22 cellular contexts compared by ENCODE assay signal in the genomic region with DNA sequence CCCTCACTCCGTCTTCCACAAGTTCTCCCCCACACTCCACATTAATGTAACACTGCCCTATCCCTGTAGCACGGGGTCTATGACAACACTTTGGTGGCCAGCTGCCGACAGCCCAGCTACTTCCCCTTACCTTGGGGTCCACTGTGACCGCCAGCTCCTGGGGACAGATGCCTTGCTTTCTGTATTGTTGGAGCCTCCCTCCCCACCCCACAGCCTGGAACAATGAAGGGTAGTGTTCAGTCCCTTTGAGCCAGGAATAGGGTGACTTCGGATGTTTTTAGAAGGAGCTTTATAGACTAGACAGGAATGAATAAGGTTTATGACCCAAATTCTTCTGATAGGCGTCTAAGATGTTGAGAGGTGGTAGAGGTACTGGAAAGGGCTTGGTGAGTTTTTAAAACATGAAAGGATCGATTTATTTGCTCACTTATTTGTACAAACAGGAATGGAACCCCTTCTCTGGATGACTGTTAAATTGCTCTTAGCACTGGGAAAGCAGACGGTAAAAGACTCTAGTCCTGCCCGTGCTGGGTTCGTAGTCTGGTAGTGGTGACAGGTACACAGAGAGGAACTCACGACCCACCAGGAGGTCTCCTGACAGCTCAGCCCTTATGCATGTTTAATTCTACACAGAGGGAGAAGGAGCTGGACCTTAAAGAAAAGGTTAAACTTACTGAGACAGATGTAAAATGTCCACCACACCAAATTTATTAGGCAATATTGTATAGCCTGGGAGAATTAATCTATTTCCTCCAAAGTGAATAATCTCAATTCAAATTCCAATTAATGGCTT.
DNase-seq lines count a peak whose midpoint lies in the region; ATAC-seq, FAIRE-seq and TF ChIP-seq lines count a peak whose summit lies in the region.
"Had no signal": no experiment of that assay in that cellular context is flagged by ENCODE, and none has a peak within 500 bp of the region (broad histone marks: within the 10 kb centered on the region; RNA-seq: fewer than 3 reads in every experiment).

No MANE protein-coding gene starts in this region.

- H3K27ac Mint-ChIP-seq in neural progenitor cell: peak overlapping the region; percentile 61
- H3K27ac Mint-ChIP-seq in MCF 10A (ENCODE audit: low read depth, unreplicated experiment): no peak overlapping the region
- H3K27ac Mint-ChIP-seq: activated naive CD8-positive, alpha-beta T cell treated with anti-CD3 and anti-CD28 coated beads, Interleukin-2, amount 50 U/mL, for 24 hours; GM23338 had no signal

- peak overlapping the region; percentile 9 for H3K4ac ChIP-seq in H1 (replicated peaks; ENCODE audit: insufficient read length, low read depth, low read length)

- H3K27me3 Mint-ChIP-seq in neural progenitor cell (ENCODE audit: insufficient read depth, low read depth): peaks cover 38% of the 10 kb centered on the region
- H3K27me3 Mint-ChIP-seq in MCF 10A (ENCODE audit: insufficient read depth, unreplicated experiment): no peaks in the 10 kb centered on the region
- H3K27me3 Mint-ChIP-seq: activated naive CD8-positive, alpha-beta T cell treated with anti-CD3 and anti-CD28 coated beads, Interleukin-2, amount 50 U/mL, for 24 hours; naive B cell had no signal

- H3K4me1 ChIP-seq in BE2C: peaks cover 6% of the 10 kb centered on the region
- peaks cover 2 to 6% (median 4%) of the 10 kb centered on the region in 4 experiments; a peak in 6 of 7 replicates for H3K4me1 ChIP-seq in H1 (replicated peaks in 1 of 4; ENCODE audit: control insufficient read depth in 3 of 4, insufficient read depth in 4 of 4, low read length in 3 of 4)
- peaks cover 46% of the 10 kb centered on the region for H3K4me1 ChIP-seq in neural progenitor cell
- H3K4me1 ChIP-seq: heart left ventricle, tibial artery had no signal

- intact Hi-C loops in MCF 10A (cut with micrococcal nuclease): no loop called here

- H2BK5ac ChIP-seq in H1 (ENCODE audit: low read depth, low read length): no peak overlapping the region

- H3K27me3 ChIP-seq in BE2C (no peaks in the 10 kb centered on the region), H1 (replicated peaks in 1 of 4; ENCODE audit: control insufficient read depth in 3 of 4, extremely low read depth in 1 of 4, insufficient read depth in 3 of 4, low read length in 3 of 4) (no peaks in the 10 kb centered on the region), neural progenitor cell (no peaks in the 10 kb centered on the region)
- H3K27me3 ChIP-seq: heart left ventricle had no signal

- H4K91ac ChIP-seq in H1 (replicated peaks; ENCODE audit: insufficient read length, low read length): peak overlapping the region; percentile 41

- 0 out of 2 replicates have a peak overlapping the region, but pooled peaks have one; percentile 68 for H2BK20ac ChIP-seq in H1 (ENCODE audit: low read length)

- H3K23ac ChIP-seq in H1 (ENCODE audit: insufficient read length): no peak overlapping the region

- no peak overlapping the region for H3K56ac ChIP-seq in H1 (replicated peaks; ENCODE audit: insufficient read length, low read depth, low read length)

- H3K36me3 ChIP-seq in BE2C: no peaks in the 10 kb centered on the region
- no peaks in the 10 kb centered on the region for H3K36me3 ChIP-seq in H1 (ENCODE audit: control insufficient read depth in 2 of 4, insufficient read depth in 4 of 4, low read length in 3 of 4)
- H3K36me3 ChIP-seq in neural progenitor cell: no peaks in the 10 kb centered on the region
- H3K36me3 ChIP-seq: heart left ventricle, tibial artery had no signal

- TF ChIP-seq EP300 in H1 (IDR thresholded peaks at IDR 0.05; ENCODE audit: borderline replicate concordance in 1 of 2, low read depth in 2 of 2, low read length in 2 of 2): no peak

- H3F3A ChIP-seq in neural progenitor cell (ENCODE audit: low read depth): peaks cover 43% of the 10 kb centered on the region

- no peak overlapping the region for H2BK15ac ChIP-seq in H1 (ENCODE audit: low read length)

- TF ChIP-seq POLR2A in H1 (IDR thresholded peaks at IDR 0.05; ENCODE audit: control extremely low read depth in 1 of 2, low read depth in 2 of 2, low read length in 2 of 2): no peak

- H2AK5ac ChIP-seq in H1 (ENCODE audit: low read depth, low read length): no peak overlapping the region

- no peaks in the 10 kb centered on the region for H3K36me3 Mint-ChIP-seq in neural progenitor cell
- H3K36me3 Mint-ChIP-seq in MCF 10A (ENCODE audit: insufficient read depth, unreplicated experiment): no peaks in the 10 kb centered on the region
- H3K36me3 Mint-ChIP-seq: naive B cell had no signal

- H3K4me3 ChIP-seq in BE2C (ENCODE audit: low read depth, low read length): no peak overlapping the region
- no peak overlapping the region for H3K4me3 ChIP-seq in H1 (ENCODE audit: extremely low read depth in 1 of 4, insufficient read depth in 2 of 4, low read depth in 3 of 4, low read length in 4 of 4)
- no peak overlapping the region for H3K4me3 ChIP-seq in neural progenitor cell
- H3K4me3 ChIP-seq: GM23338, heart left ventricle, tibial artery had no signal

- DNase-seq in BE2C (peak; percentile 99), NCI-H146 (lab: John Stamatoyannopoulos, UW) (peak; percentile 51), H1 (ENCODE audit: low read depth in 1 of 2, low spot score in 2 of 2) (no peak), neural progenitor cell (ENCODE audit: low spot score) (no peak), NCI-H446 treated with DMSO at 0.1 percent for 48 hours (lab: John Stamatoyannopoulos, UW) (no peak), MCF 10A (ENCODE audit: unreplicated experiment) (no peak)
- DNase-seq: activated gamma-delta T cell; activated naive CD8-positive, alpha-beta T cell treated with anti-CD3 and anti-CD28 coated beads, Interleukin-2, amount 50 U/mL, for 24 hours; heart left ventricle; naive B cell; NCI-H1930; right cardiac atrium; SIG-M5; stimulated activated CD4-positive, alpha-beta T cell treated with anti-CD3 and anti-CD28 coated beads, Interleukin-4, amount 100 ng/mL, for 4 hours; stimulated activated naive CD4-positive, alpha-beta T cell treated with Interleukin-2 at 50 U/mL for 16 hours; tibial artery had no signal

- FAIRE-seq in H1 (lab: Jason Lieb, UNC): no peak
- FAIRE-seq: G401.6 had no signal

- H3K18ac ChIP-seq in H1 (ENCODE audit: extremely low read depth, low read length): 0 out of 2 replicates have a peak overlapping the region, but pooled peaks have one; percentile 73

- TF ChIP-seq CTCF in BE2C (IDR thresholded peaks at IDR 0.05; ENCODE audit: low read depth, low read length): no peak
- no peak for TF ChIP-seq CTCF in H1 (IDR thresholded peaks at IDR 0.05; ENCODE audit: control extremely low read depth in 1 of 3, insufficient read depth in 1 of 3, low read depth in 1 of 3, low read length in 3 of 3)
- TF ChIP-seq CTCF in neural progenitor cell (IDR thresholded peaks at IDR 0.05): no peak
- TF ChIP-seq CTCF in MCF 10A (IDR thresholded peaks at IDR 0.05; ENCODE audit: unreplicated experiment): no peak

- H4K20me1 ChIP-seq in H1 (replicated peaks in 1 of 2; ENCODE audit: control insufficient read depth in 1 of 2, insufficient read depth in 2 of 2, low read length in 2 of 2) (no peaks in the 10 kb centered on the region), neural progenitor cell (ENCODE audit: low read depth) (peaks cover 15% of the 10 kb centered on the region)

- no peak overlapping the region for H4K8ac ChIP-seq in H1 (ENCODE audit: extremely low read depth, insufficient read depth, low read length)

- H3K4me1 Mint-ChIP-seq in neural progenitor cell (peaks cover 66% of the 10 kb centered on the region), MCF 10A (ENCODE audit: insufficient read depth, unreplicated experiment) (no peaks in the 10 kb centered on the region)
- H3K4me1 Mint-ChIP-seq: naive B cell had no signal

- no peak overlapping the region for H3K14ac ChIP-seq in H1 (ENCODE audit: insufficient read length)

- peaks cover 24% of the 10 kb centered on the region for H3K9me3 ChIP-seq in BE2C
- H3K9me3 ChIP-seq in H1 (ENCODE audit: insufficient read depth in 2 of 2, low read depth in 1 of 2, low read length in 1 of 2): no peaks in the 10 kb centered on the region
- H3K9me3 ChIP-seq in neural progenitor cell (ENCODE audit: low read depth): no peaks in the 10 kb centered on the region
- H3K9me3 ChIP-seq: heart left ventricle, tibial artery had no signal

- no peak overlapping the region for H3K9ac ChIP-seq in H1 (replicated peaks in 1 of 4; ENCODE audit: extremely low read depth in 1 of 4, low read depth in 3 of 4, low read length in 3 of 4)
- no peak overlapping the region for H3K9ac ChIP-seq in neural progenitor cell

- POLR2A ChIA-PET in H1 (lab: Charles Lee; ENCODE audit: partially characterized antibody): interaction anchor here (1.0 to 1.7 kb wide), 2 partner anchors 19 to 73 kb away, joined by 4 to 9 read pairs; no protein-coding TSS in a partner anchor
- POLR2A ChIA-PET in MCF 10A (lab: Yijun Ruan, JAX): no interaction called here

- no peak for TF ChIP-seq RAD21 in H1 (IDR thresholded peaks at IDR 0.05 in 1 of 2, conservative IDR thresholded peaks at IDR 0.05 in 1 of 2; ENCODE audit: low read depth in 2 of 2, low read length in 2 of 2)

- no peak overlapping the region for H3K4me2 ChIP-seq in H1 (ENCODE audit: insufficient read depth in 1 of 2, low read depth in 2 of 2, low read length in 2 of 2)
- peak overlapping the region; percentile 62 for H3K4me2 ChIP-seq in neural progenitor cell
- H3K4me2 ChIP-seq: GM23338 had no signal

- H4K5ac ChIP-seq in H1 (ENCODE audit: insufficient read length, low read depth, low read length): no peak overlapping the region

- no TSS peak for BruUV-seq in MCF 10A (replicated peaks; lab: Mats Ljungman, UMichigan)

- H3K27ac ChIP-seq in H1 (ENCODE audit: low read depth, low read length) (no peak overlapping the region), neural progenitor cell (peak overlapping the region; percentile 82)
- H3K27ac ChIP-seq: epithelial cell of prostate, heart left ventricle, tibial artery had no signal

- H3K79me1 ChIP-seq in H1 (ENCODE audit: low read depth, low read length): no peaks in the 10 kb centered on the region

- no peak overlapping the region for H2AFZ ChIP-seq in H1 (ENCODE audit: low read length)
- no peak overlapping the region for H2AFZ ChIP-seq in neural progenitor cell (replicated peaks)

- H2BK120ac ChIP-seq in H1 (replicated peaks; ENCODE audit: low read depth, low read length): no peak overlapping the region

- peak overlapping the region; percentile 91; the same call in 1 of the 2 replicates for H2BK12ac ChIP-seq in H1 (ENCODE audit: low read depth, low read length)

- WGBS in H1 (ENCODE audit: extremely low coverage in 1 of 2, insufficient coverage in 1 of 2, insufficient read length in 1 of 2, insufficient replicate concordance in 2 of 2, low coverage in 1 of 2, low lambda C conversion rate in 2 of 2, missing lambda C conversion rate in 1 of 2), 2 experiments: 84% methylated on average over 11 of the region's 11 CpGs; no CpG with 5 or more reads in 1 of the 2 experiments

- H3K4me3 Mint-ChIP-seq in neural progenitor cell (peak overlapping the region; percentile 69), MCF 10A (ENCODE audit: unreplicated experiment) (no peak overlapping the region)
- H3K4me3 Mint-ChIP-seq: activated naive CD8-positive, alpha-beta T cell treated with anti-CD3 and anti-CD28 coated beads, Interleukin-2, amount 50 U/mL, for 24 hours; GM23338; naive B cell had no signal

- no peaks in the 10 kb centered on the region for H3K79me2 ChIP-seq in H1 (ENCODE audit: control insufficient read depth in 1 of 2, insufficient read depth in 2 of 2, low read length in 2 of 2)
- H3K79me2 ChIP-seq in neural progenitor cell (ENCODE audit: low read depth): no peaks in the 10 kb centered on the region

- CTCF ChIA-PET in H1 (lab: Charles Lee; ENCODE audit: partially characterized antibody) (interaction anchor here (1.2 to 7.3 kb wide), 4 partner anchors 12 to 98 kb away, joined by 3 to 120 read pairs (median 6); partner anchors contain the start of gene MYCN), MCF 10A (lab: Yijun Ruan, JAX) (no interaction called here)

- no peak for ATAC-seq in esophagus mucosa
- ATAC-seq in HG03342 (IDR thresholded peaks at IDR 0.05; ENCODE audit: unreplicated experiment): no peak
- ATAC-seq: activated naive CD8-positive, alpha-beta T cell treated with anti-CD3 and anti-CD28 coated beads, Interleukin-2, amount 50 U/mL, for 24 hours; GM23338; heart left ventricle; Panc1; right cardiac atrium had no signal

- H3K23me2 ChIP-seq in H1 (ENCODE audit: low read depth, low read length): no peaks in the 10 kb centered on the region; the same call in 1 of the 2 replicates

- H3K9me3 Mint-ChIP-seq in neural progenitor cell (no peaks in the 10 kb centered on the region), MCF 10A (ENCODE audit: unreplicated experiment) (peaks cover 1% of the 10 kb centered on the region)
- H3K9me3 Mint-ChIP-seq: activated naive CD8-positive, alpha-beta T cell treated with anti-CD3 and anti-CD28 coated beads, Interleukin-2, amount 50 U/mL, for 24 hours; GM23338 had no signal

Comparison
In these comparisons a context has a peak if more than half of its experiments do, and no peak if none do; other contexts are left out.
1. DNase-seq: peak in BE2C (single experiment) and NCI-H146 (single experiment); none in H1 (0 of 2), neural progenitor cell (single experiment), NCI-H446 treated with DMSO at 0.1 percent for 48 hours (single experiment) and MCF 10A (single experiment).